ENCODE assay signal across 10 cellular contexts in the genomic region with DNA sequence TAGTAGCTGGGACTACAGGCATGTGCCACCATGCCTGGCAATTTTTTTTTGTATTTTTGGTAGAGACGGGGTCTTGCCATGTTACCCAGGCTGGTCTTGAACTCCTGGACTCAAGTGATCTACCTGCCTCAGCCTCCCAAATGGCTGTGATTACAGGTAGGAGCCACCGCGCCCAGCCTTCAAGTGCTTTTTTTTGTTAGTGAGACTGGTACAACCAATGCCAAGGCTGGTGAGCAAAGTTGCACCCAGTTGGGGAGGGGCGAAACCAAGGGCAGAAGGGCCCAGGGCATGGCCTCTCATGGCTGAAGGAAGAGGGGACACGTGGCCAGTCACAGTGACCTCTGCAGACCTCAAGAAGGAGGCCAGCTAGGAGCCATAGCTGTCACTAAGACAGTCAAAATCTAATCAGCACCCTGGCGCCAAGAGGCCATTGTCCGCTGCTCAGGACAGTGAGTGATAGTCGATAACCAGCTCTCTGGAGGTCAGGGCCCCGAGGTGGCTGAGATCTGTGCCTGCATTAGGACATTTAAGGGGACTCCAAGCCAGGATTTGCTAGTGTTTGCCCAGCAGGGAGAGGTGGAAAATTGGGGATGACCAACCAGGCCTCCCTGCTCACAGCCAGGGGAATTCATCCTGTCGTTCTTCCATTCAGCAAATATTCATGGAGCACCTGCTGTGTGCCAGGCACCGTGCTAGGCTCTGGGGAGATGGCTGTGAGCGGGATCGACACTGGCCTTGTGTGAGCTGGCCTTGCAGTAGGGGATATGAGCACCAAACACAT. TPM values are rescaled to one million over a fixed set of nuclear protein-coding genes. Genes with fewer than 3 reads are reported as not detected.
DNase-seq lines count a peak whose midpoint lies in the region; ATAC-seq lines count a peak whose summit lies in the region.
"Had no signal": no experiment of that assay in that cellular context is flagged by ENCODE, and none has a peak within 500 bp of the region (broad histone marks: within the 10 kb centered on the region; RNA-seq: fewer than 3 reads in every experiment).

No MANE protein-coding gene starts in this region.

- H3K9me3 Mint-ChIP-seq in activated CD4-positive, alpha-beta T cell treated with anti-CD3 and anti-CD28 coated beads, Interleukin-2, amount 10 ng/mL, durations not matched to agents 24 days and 14 days: no peaks in the 10 kb centered on the region
- no peaks in the 10 kb centered on the region for H3K9me3 Mint-ChIP-seq in activated T-helper 2 cell treated with anti-CD3 and anti-CD28 coated beads, Interferon-gamma antibody, Interleukin-2, Interleukin-4, amounts not matched to agents 10 μg/mL and 5 μg/mL and 100 μg/mL, durations not matched to agents 14 hours and 24 hours and 36 hours
- no peaks in the 10 kb centered on the region for H3K9me3 Mint-ChIP-seq in stimulated activated effector memory CD8-positive, alpha-beta T cell treated with anti-CD3 and anti-CD28 coated beads, Interleukin-12 subunit alpha, Interleukin-12 subunit beta, amount 100 ng/mL, for 72 hours

- intact Hi-C loops in activated CD4-positive, alpha-beta T cell treated with anti-CD3 and anti-CD28 coated beads, Interleukin-2, amount 10 ng/mL, durations not matched to agents 24 days and 14 days (cut with micrococcal nuclease): no loop called here
- intact Hi-C loops in activated T-helper 2 cell treated with anti-CD3 and anti-CD28 coated beads, Interferon-gamma antibody, Interleukin-2, Interleukin-4, amounts not matched to agents 10 μg/mL and 5 μg/mL and 100 μg/mL, durations not matched to agents 14 hours and 24 hours and 36 hours (cut with micrococcal nuclease): no loop called here

- H3K36me3 Mint-ChIP-seq in activated CD4-positive, alpha-beta T cell treated with anti-CD3 and anti-CD28 coated beads, Interleukin-2, amount 10 ng/mL, durations not matched to agents 24 days and 14 days (ENCODE audit: low read depth): peaks cover 88% of the 10 kb centered on the region
- H3K36me3 Mint-ChIP-seq in activated T-helper 2 cell treated with anti-CD3 and anti-CD28 coated beads, Interferon-gamma antibody, Interleukin-2, Interleukin-4, amounts not matched to agents 10 μg/mL and 5 μg/mL and 100 μg/mL, durations not matched to agents 14 hours and 24 hours and 36 hours (ENCODE audit: low read depth): peaks cover 97% of the 10 kb centered on the region
- peaks cover 100% of the 10 kb centered on the region for H3K36me3 Mint-ChIP-seq in stimulated activated effector memory CD8-positive, alpha-beta T cell treated with anti-CD3 and anti-CD28 coated beads, Interleukin-12 subunit alpha, Interleukin-12 subunit beta, amount 100 ng/mL, for 72 hours

- peak; percentile 52 for ATAC-seq in left lobe of liver
- ATAC-seq in stimulated activated effector memory CD8-positive, alpha-beta T cell treated with anti-CD3 and anti-CD28 coated beads, Interleukin-12 subunit alpha, Interleukin-12 subunit beta, amount 100 ng/mL, for 72 hours: no peak

- no peak for DNase-seq in activated CD4-positive, alpha-beta T cell treated with anti-CD3 and anti-CD28 coated beads, Interleukin-2, amount 10 ng/mL, durations not matched to agents 24 days and 14 days
- no peak for DNase-seq in activated CD4-positive, alpha-beta T cell treated with anti-CD3 and anti-CD28 coated beads for 4 hours
- DNase-seq in activated T-helper 2 cell treated with anti-CD3 and anti-CD28 coated beads, Interferon-gamma antibody, Interleukin-2, Interleukin-4, amounts not matched to agents 10 μg/mL and 5 μg/mL and 100 μg/mL, durations not matched to agents 14 hours and 24 hours and 36 hours (ENCODE audit: low spot score): no peak
- DNase-seq in left lobe of liver (ENCODE audit: low spot score) (peak; percentile 70), NCI-H345 (lab: John Stamatoyannopoulos, UW) (no peak), AML-193 (lab: John Stamatoyannopoulos, UW) (no peak), NCI-H748 treated with DMSO at 0.1 percent for 48 hours (lab: John Stamatoyannopoulos, UW) (no peak)
- DNase-seq in stimulated activated effector memory CD8-positive, alpha-beta T cell treated with anti-CD3 and anti-CD28 coated beads, Interleukin-12 subunit alpha, Interleukin-12 subunit beta, amount 100 ng/mL, for 72 hours (ENCODE audit: low spot score in 2 of 2): no peak
- DNase-seq: NCI-H510A treated with DMSO at 0.1 percent for 48 hours had no signal

- H3K27ac Mint-ChIP-seq in activated CD4-positive, alpha-beta T cell treated with anti-CD3 and anti-CD28 coated beads, Interleukin-2, amount 10 ng/mL, durations not matched to agents 24 days and 14 days: peak overlapping the region; percentile 88
- H3K27ac Mint-ChIP-seq in activated T-helper 2 cell treated with anti-CD3 and anti-CD28 coated beads, Interferon-gamma antibody, Interleukin-2, Interleukin-4, amounts not matched to agents 10 μg/mL and 5 μg/mL and 100 μg/mL, durations not matched to agents 14 hours and 24 hours and 36 hours: peak overlapping the region; percentile 81
- H3K27ac Mint-ChIP-seq in stimulated activated effector memory CD8-positive, alpha-beta T cell treated with anti-CD3 and anti-CD28 coated beads, Interleukin-12 subunit alpha, Interleukin-12 subunit beta, amount 100 ng/mL, for 72 hours: peak overlapping the region; percentile 77
- H3K27ac Mint-ChIP-seq: neural progenitor cell had no signal

- H3K27me3 Mint-ChIP-seq in activated CD4-positive, alpha-beta T cell treated with anti-CD3 and anti-CD28 coated beads, Interleukin-2, amount 10 ng/mL, durations not matched to agents 24 days and 14 days: no peaks in the 10 kb centered on the region
- no peaks in the 10 kb centered on the region for H3K27me3 Mint-ChIP-seq in activated T-helper 2 cell treated with anti-CD3 and anti-CD28 coated beads, Interferon-gamma antibody, Interleukin-2, Interleukin-4, amounts not matched to agents 10 μg/mL and 5 μg/mL and 100 μg/mL, durations not matched to agents 14 hours and 24 hours and 36 hours (ENCODE audit: low read depth)

- peaks cover 77% of the 10 kb centered on the region for H3K4me1 Mint-ChIP-seq in activated CD4-positive, alpha-beta T cell treated with anti-CD3 and anti-CD28 coated beads, Interleukin-2, amount 10 ng/mL, durations not matched to agents 24 days and 14 days
- peaks cover 72% of the 10 kb centered on the region for H3K4me1 Mint-ChIP-seq in activated T-helper 2 cell treated with anti-CD3 and anti-CD28 coated beads, Interferon-gamma antibody, Interleukin-2, Interleukin-4, amounts not matched to agents 10 μg/mL and 5 μg/mL and 100 μg/mL, durations not matched to agents 14 hours and 24 hours and 36 hours (ENCODE audit: low read depth)
- H3K4me1 Mint-ChIP-seq in stimulated activated effector memory CD8-positive, alpha-beta T cell treated with anti-CD3 and anti-CD28 coated beads, Interleukin-12 subunit alpha, Interleukin-12 subunit beta, amount 100 ng/mL, for 72 hours: peaks cover 87% of the 10 kb centered on the region

- H3K4me3 Mint-ChIP-seq in activated CD4-positive, alpha-beta T cell treated with anti-CD3 and anti-CD28 coated beads, Interleukin-2, amount 10 ng/mL, durations not matched to agents 24 days and 14 days: peak overlapping the region; percentile 52
- H3K4me3 Mint-ChIP-seq in activated T-helper 2 cell treated with anti-CD3 and anti-CD28 coated beads, Interferon-gamma antibody, Interleukin-2, Interleukin-4, amounts not matched to agents 10 μg/mL and 5 μg/mL and 100 μg/mL, durations not matched to agents 14 hours and 24 hours and 36 hours (ENCODE audit: low read depth): peak overlapping the region; percentile 43
- H3K4me3 Mint-ChIP-seq in stimulated activated effector memory CD8-positive, alpha-beta T cell treated with anti-CD3 and anti-CD28 coated beads, Interleukin-12 subunit alpha, Interleukin-12 subunit beta, amount 100 ng/mL, for 72 hours: no peak overlapping the region
- H3K4me3 Mint-ChIP-seq: neural progenitor cell had no signal

RNA-seq across cellular contexts. Expression of a gene that starts 10.2 kb away (rescaled TPM):
- 345 and 375 TPM in 2 replicates for total RNA-seq in activated CD4-positive, alpha-beta T cell treated with anti-CD3 and anti-CD28 coated beads, Interleukin-2, amount 10 ng/mL, durations not matched to agents 24 days and 14 days
- total RNA-seq in activated T-helper 2 cell treated with anti-CD3 and anti-CD28 coated beads, Interferon-gamma antibody, Interleukin-2, Interleukin-4, amounts not matched to agents 10 μg/mL and 5 μg/mL and 100 μg/mL, durations not matched to agents 14 hours and 24 hours and 36 hours: 434 and 437 TPM in 2 replicates
- 51.4 TPM for total RNA-seq in left lobe of liver

RNA-seq across cellular contexts. Expression of a gene that starts 55.4 kb away (rescaled TPM):
- total RNA-seq in activated CD4-positive, alpha-beta T cell treated with anti-CD3 and anti-CD28 coated beads, Interleukin-2, amount 10 ng/mL, durations not matched to agents 24 days and 14 days: 143 and 149 TPM in 2 replicates
- 186 and 189 TPM in 2 replicates for total RNA-seq in activated T-helper 2 cell treated with anti-CD3 and anti-CD28 coated beads, Interferon-gamma antibody, Interleukin-2, Interleukin-4, amounts not matched to agents 10 μg/mL and 5 μg/mL and 100 μg/mL, durations not matched to agents 14 hours and 24 hours and 36 hours
- total RNA-seq in left lobe of liver: 27.9 TPM
